In genomic region chr1:54167422-54168139, GRCh38 we compare ENCODE assay signal across 1 cellular context.
TF ChIP-seq lines count a peak whose summit lies in the region.

No MANE protein-coding gene starts in this region.

TF ChIP-seq in SK-N-SH, 30 proteins besides CTCF, POLR2A, EP300 and RAD21:
- TF ChIP-seq TEAD4 (IDR thresholded peaks at IDR 0.05; ENCODE audit: borderline replicate concordance, insufficient read depth) = no peak
- no peak for TF ChIP-seq NFIC (IDR thresholded peaks at IDR 0.05; ENCODE audit: borderline replicate concordance)
- no peak for TF ChIP-seq IRF3 (IDR thresholded peaks at IDR 0.05; ENCODE audit: low read depth, low read length)
- peak; percentile 84 for TF ChIP-seq FOSL2 (IDR thresholded peaks at IDR 0.05; ENCODE audit: borderline replicate concordance, low read depth)
- peak; percentile 86 for TF ChIP-seq PBX3 (IDR thresholded peaks at IDR 0.05)
- peak; percentile 56; the same call in 1 of the 2 replicates for TF ChIP-seq JUND (IDR thresholded peaks at IDR 0.05)
- TF ChIP-seq FOXM1 (IDR thresholded peaks at IDR 0.05; ENCODE audit: low read depth) = no peak
- no peak for TF ChIP-seq MEF2A (IDR thresholded peaks at IDR 0.05; ENCODE audit: borderline replicate concordance, low read depth)
TF ChIP-seq in SK-N-SH: peak in this region for 3.
